In the genomic region with DNA sequence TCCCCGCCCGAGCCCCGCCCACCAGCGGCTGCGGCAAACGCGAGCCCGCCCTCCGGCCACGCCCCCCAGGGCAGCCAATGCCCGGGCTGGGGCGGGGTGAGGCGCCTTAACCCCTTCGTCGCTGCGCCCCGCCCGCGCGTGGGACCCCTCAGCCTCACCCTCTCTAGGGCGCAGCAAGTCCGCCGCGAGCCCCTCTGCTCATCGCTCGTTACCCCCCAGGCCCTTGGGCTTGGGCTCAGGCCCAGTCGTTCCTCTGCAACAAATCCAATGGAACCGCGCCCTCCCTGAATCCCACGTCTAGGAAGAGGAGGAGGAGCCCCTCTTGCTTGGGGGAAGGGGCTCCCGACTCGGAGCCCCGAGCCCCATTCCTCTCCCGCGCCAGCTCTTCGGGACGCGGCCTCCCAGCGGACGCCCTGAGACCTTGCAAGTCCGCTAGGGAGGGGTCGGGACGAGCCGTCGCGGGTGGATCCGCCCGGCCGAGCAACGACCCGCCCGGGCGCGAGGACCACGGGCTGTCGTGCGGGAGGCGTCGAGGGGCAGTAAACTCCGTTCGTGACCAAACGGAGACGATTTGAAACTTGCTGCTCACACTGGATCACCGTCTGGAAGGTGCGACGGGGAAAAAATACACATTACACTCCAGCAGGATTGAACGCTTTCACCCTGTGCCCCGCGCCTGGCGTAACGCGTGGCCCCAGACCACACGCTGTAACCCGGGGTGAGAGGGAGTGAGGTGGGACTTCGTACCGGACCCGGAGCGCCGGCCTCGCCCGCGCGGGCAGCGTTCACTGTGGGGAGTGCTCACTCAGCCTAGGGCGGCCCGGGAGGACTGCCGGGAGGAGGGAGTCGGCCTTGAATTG, we compare ENCODE assay signal across 1 cellular context.
TF ChIP-seq lines count a peak whose summit lies in the region.

No MANE protein-coding gene starts in this region.

TF ChIP-seq in HepG2, 621 proteins besides CTCF, POLR2A, EP300 and RAD21 (continued from another document and continues in another):
- TF ChIP-seq ZNF570 (CRISPR knock-in tag; IDR thresholded peaks at IDR 0.05; ENCODE audit: borderline replicate concordance) (peak; percentile 78; the same call in 1 of the 2 replicates), MAF1 (CRISPR knock-in tag; IDR thresholded peaks at IDR 0.05; ENCODE audit: borderline replicate concordance) (peak; percentile 81; the same call in 1 of the 2 replicates), TBX3 (IDR thresholded peaks at IDR 0.05; ENCODE audit: borderline replicate concordance) (peak; percentile 34), SNRNP70 (IDR thresholded peaks at IDR 0.05; ENCODE audit: low read depth, low read length) (no peak), ZNF850 (CRISPR knock-in tag; conservative IDR thresholded peaks at IDR 0.05) (no peak; the same call in 1 of the 2 replicates), MXD4 (CRISPR knock-in tag; IDR thresholded peaks at IDR 0.05) (peak; percentile 34), TMF1 (CRISPR knock-in tag; IDR thresholded peaks at IDR 0.05; ENCODE audit: low read depth) (peak; percentile 45; the same call in 1 of the 2 replicates), PHF8 (CRISPR knock-in tag; IDR thresholded peaks at IDR 0.05) (peak; percentile 94), TCF7 (IDR thresholded peaks at IDR 0.05; ENCODE audit: low read depth) (no peak), ZNF577 (CRISPR knock-in tag; IDR thresholded peaks at IDR 0.05; ENCODE audit: borderline replicate concordance, low read depth) (peak; percentile 64; the same call in 1 of the 2 replicates), NR2F2 (IDR thresholded peaks at IDR 0.05; ENCODE audit: borderline replicate concordance, low read depth) (peak; percentile 42; the same call in 1 of the 2 replicates), POLR2AphosphoS2 (IDR thresholded peaks at IDR 0.05; ENCODE audit: low read depth, low read length) (peak; percentile 12; the same call in 1 of the 2 replicates), SRSF9 (IDR thresholded peaks at IDR 0.05; ENCODE audit: borderline replicate concordance, insufficient read depth, low read depth, low read length, poor library complexity, severe bottlenecking) (no peak), ZNF350 (CRISPR knock-in tag; IDR thresholded peaks at IDR 0.05; ENCODE audit: borderline replicate concordance, low read depth) (peak; percentile 99), ZNF678 (CRISPR knock-in tag; IDR thresholded peaks at IDR 0.05) (no peak; the same call in none of the 2 replicates), KLF15 (CRISPR knock-in tag; IDR thresholded peaks at IDR 0.05; ENCODE audit: borderline replicate concordance) (peak; percentile 98), SALL2 (CRISPR knock-in tag; IDR thresholded peaks at IDR 0.05) (no peak; the same call in 1 of the 2 replicates), NPAS2 (CRISPR knock-in tag; IDR thresholded peaks at IDR 0.05; ENCODE audit: borderline replicate concordance) (no peak), NFKBIZ (CRISPR knock-in tag; IDR thresholded peaks at IDR 0.05) (peak; percentile 76), KAT8 (CRISPR knock-in tag; IDR thresholded peaks at IDR 0.05) (peak; percentile 74), POLR2AphosphoS5 (IDR thresholded peaks at IDR 0.05; ENCODE audit: low read depth, low read length) (peak; percentile 80), ZFP90 (CRISPR knock-in tag; IDR thresholded peaks at IDR 0.05; ENCODE audit: borderline replicate concordance) (peak; percentile 82; the same call in 1 of the 2 replicates), ZSCAN29 (CRISPR knock-in tag; conservative IDR thresholded peaks at IDR 0.05) (no peak; the same call in 1 of the 2 replicates), ZSCAN30 (CRISPR knock-in tag; IDR thresholded peaks at IDR 0.05) (0 out of 2 replicates have a peak, but pooled peaks have one; percentile 72), TRIM24 (CRISPR knock-in tag; IDR thresholded peaks at IDR 0.05) (no peak), ZNF788 (CRISPR knock-in tag; IDR thresholded peaks at IDR 0.05; ENCODE audit: borderline replicate concordance) (peak; percentile 97), ZNF616 (CRISPR knock-in tag; IDR thresholded peaks at IDR 0.05; ENCODE audit: low read depth) (peak; percentile 72; the same call in 1 of the 2 replicates), ZNF878 (CRISPR knock-in tag; IDR thresholded peaks at IDR 0.05) (peak; percentile 77; the same call in 1 of the 2 replicates), ZNF367 (CRISPR knock-in tag; IDR thresholded peaks at IDR 0.05; ENCODE audit: borderline replicate concordance) (no peak), ZNF33B (CRISPR knock-in tag; IDR thresholded peaks at IDR 0.05) (peak; percentile 67)
- TF ChIP-seq, protein P1, sequence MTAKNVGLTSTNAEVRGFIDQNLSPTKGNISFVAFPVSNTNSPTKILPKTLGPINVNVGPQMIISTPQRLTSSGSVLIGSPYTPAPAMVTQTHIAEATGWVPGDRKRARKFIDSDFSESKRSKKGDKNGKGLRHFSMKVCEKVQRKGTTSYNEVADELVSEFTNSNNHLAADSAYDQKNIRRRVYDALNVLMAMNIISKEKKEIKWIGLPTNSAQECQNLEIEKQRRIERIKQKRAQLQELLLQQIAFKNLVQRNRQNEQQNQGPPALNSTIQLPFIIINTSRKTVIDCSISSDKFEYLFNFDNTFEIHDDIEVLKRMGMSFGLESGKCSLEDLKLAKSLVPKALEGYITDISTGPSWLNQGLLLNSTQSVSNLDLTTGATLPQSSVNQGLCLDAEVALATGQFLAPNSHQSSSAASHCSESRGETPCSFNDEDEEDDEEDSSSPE (CRISPR knock-in tag; IDR thresholded peaks at IDR 0.05), result peak; percentile 82
- TF ChIP-seq, protein P2, sequence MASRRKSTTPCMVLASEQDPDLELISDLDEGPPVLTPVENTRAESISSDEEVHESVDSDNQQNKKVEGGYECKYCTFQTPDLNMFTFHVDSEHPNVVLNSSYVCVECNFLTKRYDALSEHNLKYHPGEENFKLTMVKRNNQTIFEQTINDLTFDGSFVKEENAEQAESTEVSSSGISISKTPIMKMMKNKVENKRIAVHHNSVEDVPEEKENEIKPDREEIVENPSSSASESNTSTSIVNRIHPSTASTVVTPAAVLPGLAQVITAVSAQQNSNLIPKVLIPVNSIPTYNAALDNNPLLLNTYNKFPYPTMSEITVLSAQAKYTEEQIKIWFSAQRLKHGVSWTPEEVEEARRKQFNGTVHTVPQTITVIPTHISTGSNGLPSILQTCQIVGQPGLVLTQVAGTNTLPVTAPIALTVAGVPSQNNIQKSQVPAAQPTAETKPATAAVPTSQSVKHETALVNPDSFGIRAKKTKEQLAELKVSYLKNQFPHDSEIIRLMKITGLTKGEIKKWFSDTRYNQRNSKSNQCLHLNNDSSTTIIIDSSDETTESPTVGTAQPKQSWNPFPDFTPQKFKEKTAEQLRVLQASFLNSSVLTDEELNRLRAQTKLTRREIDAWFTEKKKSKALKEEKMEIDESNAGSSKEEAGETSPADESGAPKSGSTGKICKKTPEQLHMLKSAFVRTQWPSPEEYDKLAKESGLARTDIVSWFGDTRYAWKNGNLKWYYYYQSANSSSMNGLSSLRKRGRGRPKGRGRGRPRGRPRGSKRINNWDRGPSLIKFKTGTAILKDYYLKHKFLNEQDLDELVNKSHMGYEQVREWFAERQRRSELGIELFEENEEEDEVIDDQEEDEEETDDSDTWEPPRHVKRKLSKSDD (CRISPR knock-in tag; IDR thresholded peaks at IDR 0.05; ENCODE audit: low read depth), result peak; percentile 79
- TF ChIP-seq, protein P3, sequence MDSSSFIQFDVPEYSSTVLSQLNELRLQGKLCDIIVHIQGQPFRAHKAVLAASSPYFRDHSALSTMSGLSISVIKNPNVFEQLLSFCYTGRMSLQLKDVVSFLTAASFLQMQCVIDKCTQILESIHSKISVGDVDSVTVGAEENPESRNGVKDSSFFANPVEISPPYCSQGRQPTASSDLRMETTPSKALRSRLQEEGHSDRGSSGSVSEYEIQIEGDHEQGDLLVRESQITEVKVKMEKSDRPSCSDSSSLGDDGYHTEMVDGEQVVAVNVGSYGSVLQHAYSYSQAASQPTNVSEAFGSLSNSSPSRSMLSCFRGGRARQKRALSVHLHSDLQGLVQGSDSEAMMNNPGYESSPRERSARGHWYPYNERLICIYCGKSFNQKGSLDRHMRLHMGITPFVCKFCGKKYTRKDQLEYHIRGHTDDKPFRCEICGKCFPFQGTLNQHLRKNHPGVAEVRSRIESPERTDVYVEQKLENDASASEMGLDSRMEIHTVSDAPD (CRISPR knock-in tag; IDR thresholded peaks at IDR 0.05), result peak; percentile 56
- TF ChIP-seq, protein P4, sequence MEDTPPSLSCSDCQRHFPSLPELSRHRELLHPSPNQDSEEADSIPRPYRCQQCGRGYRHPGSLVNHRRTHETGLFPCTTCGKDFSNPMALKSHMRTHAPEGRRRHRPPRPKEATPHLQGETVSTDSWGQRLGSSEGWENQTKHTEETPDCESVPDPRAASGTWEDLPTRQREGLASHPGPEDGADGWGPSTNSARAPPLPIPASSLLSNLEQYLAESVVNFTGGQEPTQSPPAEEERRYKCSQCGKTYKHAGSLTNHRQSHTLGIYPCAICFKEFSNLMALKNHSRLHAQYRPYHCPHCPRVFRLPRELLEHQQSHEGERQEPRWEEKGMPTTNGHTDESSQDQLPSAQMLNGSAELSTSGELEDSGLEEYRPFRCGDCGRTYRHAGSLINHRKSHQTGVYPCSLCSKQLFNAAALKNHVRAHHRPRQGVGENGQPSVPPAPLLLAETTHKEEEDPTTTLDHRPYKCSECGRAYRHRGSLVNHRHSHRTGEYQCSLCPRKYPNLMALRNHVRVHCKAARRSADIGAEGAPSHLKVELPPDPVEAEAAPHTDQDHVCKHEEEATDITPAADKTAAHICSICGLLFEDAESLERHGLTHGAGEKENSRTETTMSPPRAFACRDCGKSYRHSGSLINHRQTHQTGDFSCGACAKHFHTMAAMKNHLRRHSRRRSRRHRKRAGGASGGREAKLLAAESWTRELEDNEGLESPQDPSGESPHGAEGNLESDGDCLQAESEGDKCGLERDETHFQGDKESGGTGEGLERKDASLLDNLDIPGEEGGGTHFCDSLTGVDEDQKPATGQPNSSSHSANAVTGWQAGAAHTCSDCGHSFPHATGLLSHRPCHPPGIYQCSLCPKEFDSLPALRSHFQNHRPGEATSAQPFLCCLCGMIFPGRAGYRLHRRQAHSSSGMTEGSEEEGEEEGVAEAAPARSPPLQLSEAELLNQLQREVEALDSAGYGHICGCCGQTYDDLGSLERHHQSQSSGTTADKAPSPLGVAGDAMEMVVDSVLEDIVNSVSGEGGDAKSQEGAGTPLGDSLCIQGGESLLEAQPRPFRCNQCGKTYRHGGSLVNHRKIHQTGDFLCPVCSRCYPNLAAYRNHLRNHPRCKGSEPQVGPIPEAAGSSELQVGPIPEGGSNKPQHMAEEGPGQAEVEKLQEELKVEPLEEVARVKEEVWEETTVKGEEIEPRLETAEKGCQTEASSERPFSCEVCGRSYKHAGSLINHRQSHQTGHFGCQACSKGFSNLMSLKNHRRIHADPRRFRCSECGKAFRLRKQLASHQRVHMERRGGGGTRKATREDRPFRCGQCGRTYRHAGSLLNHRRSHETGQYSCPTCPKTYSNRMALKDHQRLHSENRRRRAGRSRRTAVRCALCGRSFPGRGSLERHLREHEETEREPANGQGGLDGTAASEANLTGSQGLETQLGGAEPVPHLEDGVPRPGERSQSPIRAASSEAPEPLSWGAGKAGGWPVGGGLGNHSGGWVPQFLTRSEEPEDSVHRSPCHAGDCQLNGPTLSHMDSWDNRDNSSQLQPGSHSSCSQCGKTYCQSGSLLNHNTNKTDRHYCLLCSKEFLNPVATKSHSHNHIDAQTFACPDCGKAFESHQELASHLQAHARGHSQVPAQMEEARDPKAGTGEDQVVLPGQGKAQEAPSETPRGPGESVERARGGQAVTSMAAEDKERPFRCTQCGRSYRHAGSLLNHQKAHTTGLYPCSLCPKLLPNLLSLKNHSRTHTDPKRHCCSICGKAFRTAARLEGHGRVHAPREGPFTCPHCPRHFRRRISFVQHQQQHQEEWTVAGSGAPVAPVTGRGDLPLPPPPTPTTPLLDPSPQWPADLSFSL (CRISPR knock-in tag; IDR thresholded peaks at IDR 0.05), result peak; percentile 85
- TF ChIP-seq, protein P5, sequence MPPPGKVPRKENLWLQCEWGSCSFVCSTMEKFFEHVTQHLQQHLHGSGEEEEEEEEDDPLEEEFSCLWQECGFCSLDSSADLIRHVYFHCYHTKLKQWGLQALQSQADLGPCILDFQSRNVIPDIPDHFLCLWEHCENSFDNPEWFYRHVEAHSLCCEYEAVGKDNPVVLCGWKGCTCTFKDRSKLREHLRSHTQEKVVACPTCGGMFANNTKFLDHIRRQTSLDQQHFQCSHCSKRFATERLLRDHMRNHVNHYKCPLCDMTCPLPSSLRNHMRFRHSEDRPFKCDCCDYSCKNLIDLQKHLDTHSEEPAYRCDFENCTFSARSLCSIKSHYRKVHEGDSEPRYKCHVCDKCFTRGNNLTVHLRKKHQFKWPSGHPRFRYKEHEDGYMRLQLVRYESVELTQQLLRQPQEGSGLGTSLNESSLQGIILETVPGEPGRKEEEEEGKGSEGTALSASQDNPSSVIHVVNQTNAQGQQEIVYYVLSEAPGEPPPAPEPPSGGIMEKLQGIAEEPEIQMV (CRISPR knock-in tag; IDR thresholded peaks at IDR 0.05; ENCODE audit: low read depth), result peak; percentile 66
- TF ChIP-seq, protein P6, sequence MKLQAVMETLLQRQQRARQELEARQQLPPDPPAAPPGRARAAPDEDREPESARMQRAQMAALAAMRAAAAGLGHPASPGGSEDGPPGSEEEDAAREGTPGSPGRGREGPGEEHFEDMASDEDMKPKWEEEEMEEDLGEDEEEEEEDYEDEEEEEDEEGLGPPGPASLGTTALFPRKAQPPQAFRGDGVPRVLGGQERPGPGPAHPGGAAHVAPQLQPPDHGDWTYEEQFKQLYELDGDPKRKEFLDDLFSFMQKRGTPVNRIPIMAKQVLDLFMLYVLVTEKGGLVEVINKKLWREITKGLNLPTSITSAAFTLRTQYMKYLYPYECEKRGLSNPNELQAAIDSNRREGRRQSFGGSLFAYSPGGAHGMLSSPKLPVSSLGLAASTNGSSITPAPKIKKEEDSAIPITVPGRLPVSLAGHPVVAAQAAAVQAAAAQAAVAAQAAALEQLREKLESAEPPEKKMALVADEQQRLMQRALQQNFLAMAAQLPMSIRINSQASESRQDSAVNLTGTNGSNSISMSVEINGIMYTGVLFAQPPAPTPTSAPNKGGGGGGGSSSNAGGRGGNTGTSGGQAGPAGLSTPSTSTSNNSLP (IDR thresholded peaks at IDR 0.05; ENCODE audit: low read depth, low read length), result no peak
- TF ChIP-seq, protein P7, sequence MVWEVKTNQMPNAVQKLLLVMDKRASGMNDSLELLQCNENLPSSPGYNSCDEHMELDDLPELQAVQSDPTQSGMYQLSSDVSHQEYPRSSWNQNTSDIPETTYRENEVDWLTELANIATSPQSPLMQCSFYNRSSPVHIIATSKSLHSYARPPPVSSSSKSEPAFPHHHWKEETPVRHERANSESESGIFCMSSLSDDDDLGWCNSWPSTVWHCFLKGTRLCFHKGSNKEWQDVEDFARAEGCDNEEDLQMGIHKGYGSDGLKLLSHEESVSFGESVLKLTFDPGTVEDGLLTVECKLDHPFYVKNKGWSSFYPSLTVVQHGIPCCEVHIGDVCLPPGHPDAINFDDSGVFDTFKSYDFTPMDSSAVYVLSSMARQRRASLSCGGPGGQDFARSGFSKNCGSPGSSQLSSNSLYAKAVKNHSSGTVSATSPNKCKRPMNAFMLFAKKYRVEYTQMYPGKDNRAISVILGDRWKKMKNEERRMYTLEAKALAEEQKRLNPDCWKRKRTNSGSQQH (CRISPR knock-in tag; IDR thresholded peaks at IDR 0.05; ENCODE audit: low read depth), result peak; percentile 96
- TF ChIP-seq, protein P8, sequence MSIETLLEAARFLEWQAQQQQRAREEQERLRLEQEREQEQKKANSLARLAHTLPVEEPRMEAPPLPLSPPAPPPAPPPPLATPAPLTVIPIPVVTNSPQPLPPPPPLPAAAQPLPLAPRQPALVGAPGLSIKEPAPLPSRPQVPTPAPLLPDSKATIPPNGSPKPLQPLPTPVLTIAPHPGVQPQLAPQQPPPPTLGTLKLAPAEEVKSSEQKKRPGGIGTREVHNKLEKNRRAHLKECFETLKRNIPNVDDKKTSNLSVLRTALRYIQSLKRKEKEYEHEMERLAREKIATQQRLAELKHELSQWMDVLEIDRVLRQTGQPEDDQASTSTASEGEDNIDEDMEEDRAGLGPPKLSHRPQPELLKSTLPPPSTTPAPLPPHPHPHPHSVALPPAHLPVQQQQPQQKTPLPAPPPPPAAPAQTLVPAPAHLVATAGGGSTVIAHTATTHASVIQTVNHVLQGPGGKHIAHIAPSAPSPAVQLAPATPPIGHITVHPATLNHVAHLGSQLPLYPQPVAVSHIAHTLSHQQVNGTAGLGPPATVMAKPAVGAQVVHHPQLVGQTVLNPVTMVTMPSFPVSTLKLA (IDR thresholded peaks at IDR 0.05), result peak; percentile 41; the same call in 1 of the 2 replicates
